16 cellular contexts compared by ENCODE assay signal in genomic region chr10:133445751-133446708, GRCh38. TPM values are rescaled to one million over a fixed set of nuclear protein-coding genes. Genes with fewer than 3 reads are reported as not detected.
"Had no signal": no experiment of that assay in that cellular context is flagged by ENCODE, and none has a peak within 500 bp of the region (broad histone marks: within the 10 kb centered on the region; RNA-seq: fewer than 3 reads in every experiment).

No MANE protein-coding gene starts in this region.

- ATAC-seq: activated T-cell treated with anti-CD3 and anti-CD28 coated beads, Interleukin-2, amount 50 U/mL, for 4 hours; gastroesophageal sphincter; naive thymus-derived CD8-positive, alpha-beta T cell had no signal

- H3K36me3 ChIP-seq: breast epithelium had no signal

- H3K4me1 ChIP-seq: breast epithelium, gastroesophageal sphincter, tibial nerve had no signal

- H3K27me3 Mint-ChIP-seq: activated CD4-positive, alpha-beta memory T cell treated with anti-CD3 and anti-CD28 coated beads for 36 hours had no signal

- H3K4me3 Mint-ChIP-seq: activated CD4-positive, alpha-beta memory T cell treated with anti-CD3 and anti-CD28 coated beads for 36 hours; activated naive CD8-positive, alpha-beta T cell treated with anti-CD3 and anti-CD28 coated beads, Interleukin-2, amount 10 ng/mL, durations not matched to agents 7 days and 5 days; activated T-cell treated with anti-CD3 and anti-CD28 coated beads, Interleukin-2, amount 50 U/mL, for 4 hours had no signal

- H3K4me3 ChIP-seq: breast epithelium, gastroesophageal sphincter, tibial nerve had no signal

- H3K27ac ChIP-seq: breast epithelium, gastroesophageal sphincter, tibial nerve had no signal

- H3K27me3 ChIP-seq: breast epithelium, gastroesophageal sphincter, tibial nerve had no signal

- DNase-seq: activated CD4-positive, alpha-beta memory T cell treated with anti-CD3 and anti-CD28 coated beads for 36 hours; activated CD4-positive, CD25-positive, alpha-beta regulatory T cell treated with anti-CD3 and anti-CD28 coated beads, Interleukin-2, amount 50 U/mL, for 72 hours; activated gamma-delta T cell treated with Interleukin-2 at 50 U/mL for 16 hours; activated naive CD8-positive, alpha-beta T cell treated with anti-CD3 and anti-CD28 coated beads, Interleukin-2, amount 10 ng/mL, durations not matched to agents 7 days and 5 days; activated T-cell treated with anti-CD3 and anti-CD28 coated beads, Interleukin-2, amount 50 U/mL, for 4 hours; anterior cingulate cortex; kidney glomerular epithelial cell; naive thymus-derived CD8-positive, alpha-beta T cell; occipital lobe; stimulated activated CD4-positive, alpha-beta T cell treated with anti-CD3 and anti-CD28 coated beads, Interleukin-15, amount 100 ng/mL, for 24 hours; stimulated activated CD4-positive, alpha-beta T cell treated with anti-CD3 and anti-CD28 coated beads, Interleukin-4, amount 100 ng/mL, for 4 hours had no signal

- H3K27ac Mint-ChIP-seq: activated CD4-positive, alpha-beta memory T cell treated with anti-CD3 and anti-CD28 coated beads for 36 hours; activated naive CD8-positive, alpha-beta T cell treated with anti-CD3 and anti-CD28 coated beads, Interleukin-2, amount 10 ng/mL, durations not matched to agents 7 days and 5 days; naive thymus-derived CD8-positive, alpha-beta T cell had no signal

RNA-seq across cellular contexts. Expression of gene SPRN, which starts 21.6 kb away (rescaled TPM):
- total RNA-seq: activated CD4-positive, alpha-beta memory T cell treated with anti-CD3 and anti-CD28 coated beads for 36 hours; activated naive CD8-positive, alpha-beta T cell treated with anti-CD3 and anti-CD28 coated beads, Interleukin-2, amount 10 ng/mL, durations not matched to agents 7 days and 5 days; activated T-cell treated with anti-CD3 and anti-CD28 coated beads, Interleukin-2, amount 50 U/mL, for 4 hours; naive thymus-derived CD8-positive, alpha-beta T cell; pulmonary artery endothelial cell; subcutaneous adipose tissue; tibial nerve had no signal
